ENCODE assay signal across 1 cellular context in genomic region chr4:105179539-105180401, GRCh38.
TF ChIP-seq lines count a peak whose summit lies in the region.

No MANE protein-coding gene starts in this region.

TF ChIP-seq in HepG2, 621 proteins besides CTCF, POLR2A, EP300 and RAD21 (continued from another document and continues in another):
- no peak for TF ChIP-seq GMEB2 (CRISPR knock-in tag; IDR thresholded peaks at IDR 0.05; ENCODE audit: low read depth)
- TF ChIP-seq RBFOX2 (IDR thresholded peaks at IDR 0.05; ENCODE audit: low read depth, low read length): no peak
- no peak for TF ChIP-seq HNRNPH1 (optimal IDR thresholded peaks at IDR 0.05; ENCODE audit: low read depth, low read length)
- TF ChIP-seq FOXO4 (CRISPR knock-in tag; conservative IDR thresholded peaks at IDR 0.05): no peak
- no peak for TF ChIP-seq HOXA7 (CRISPR knock-in tag; IDR thresholded peaks at IDR 0.05)
- no peak for TF ChIP-seq HDAC6 (IDR thresholded peaks at IDR 0.05; ENCODE audit: low read depth, low read length)
- TF ChIP-seq ZNF558 (CRISPR knock-in tag; IDR thresholded peaks at IDR 0.05; ENCODE audit: borderline replicate concordance): no peak
- TF ChIP-seq FOXK1 (CRISPR knock-in tag; IDR thresholded peaks at IDR 0.05; ENCODE audit: borderline replicate concordance, low read depth): no peak
- TF ChIP-seq TAF15 (IDR thresholded peaks at IDR 0.05; ENCODE audit: low read depth, low read length, poor library complexity, severe bottlenecking): no peak
- no peak for TF ChIP-seq MBNL3 (CRISPR knock-in tag; conservative IDR thresholded peaks at IDR 0.05)
- no peak for TF ChIP-seq MED8 (CRISPR knock-in tag; IDR thresholded peaks at IDR 0.05; ENCODE audit: insufficient replicate concordance)
- TF ChIP-seq ARID5B (CRISPR knock-in tag; IDR thresholded peaks at IDR 0.05): peak; percentile 26; the same call in 1 of the 2 replicates
- TF ChIP-seq ZFYVE20 (CRISPR knock-in tag; IDR thresholded peaks at IDR 0.05; ENCODE audit: borderline replicate concordance, low read depth): no peak
- no peak for TF ChIP-seq SMYD3 (CRISPR knock-in tag; IDR thresholded peaks at IDR 0.05)
- no peak for TF ChIP-seq HBP1 (CRISPR knock-in tag; IDR thresholded peaks at IDR 0.05; ENCODE audit: low read depth)
- TF ChIP-seq ATF5 (CRISPR knock-in tag; IDR thresholded peaks at IDR 0.05; ENCODE audit: low read depth): no peak
- TF ChIP-seq RFXANK (CRISPR knock-in tag; IDR thresholded peaks at IDR 0.05): no peak
- no peak for TF ChIP-seq ZNF335 (CRISPR knock-in tag; IDR thresholded peaks at IDR 0.05)
- TF ChIP-seq FOXP1 (IDR thresholded peaks at IDR 0.05): no peak
- TF ChIP-seq FOXP1 (CRISPR knock-in tag; IDR thresholded peaks at IDR 0.05): no peak
- no peak for TF ChIP-seq SETDB1 (CRISPR knock-in tag; IDR thresholded peaks at IDR 0.05; ENCODE audit: borderline replicate concordance)
- no peak for TF ChIP-seq SOX6 (IDR thresholded peaks at IDR 0.05)
- 0 out of 2 replicates have a peak, but pooled peaks have one; percentile 17 for TF ChIP-seq SOX6 (CRISPR knock-in tag; IDR thresholded peaks at IDR 0.05)
- TF ChIP-seq ZBTB21 (CRISPR knock-in tag; IDR thresholded peaks at IDR 0.05): peak; percentile 54; the same call in 1 of the 2 replicates
- TF ChIP-seq ZNF251 (CRISPR knock-in tag; IDR thresholded peaks at IDR 0.05): no peak
- TF ChIP-seq ZNF644 (CRISPR knock-in tag; IDR thresholded peaks at IDR 0.05; ENCODE audit: low read depth): 0 out of 2 replicates have a peak, but pooled peaks have one; percentile 51
- TF ChIP-seq ZNF24 (IDR thresholded peaks at IDR 0.05): no peak
- no peak for TF ChIP-seq ZNF546 (CRISPR knock-in tag; conservative IDR thresholded peaks at IDR 0.05)
- TF ChIP-seq BORCS8-MEF2B (CRISPR knock-in tag; IDR thresholded peaks at IDR 0.05): no peak
- no peak for TF ChIP-seq CERS6 (CRISPR knock-in tag; IDR thresholded peaks at IDR 0.05)
- TF ChIP-seq TFDP2 (CRISPR knock-in tag; IDR thresholded peaks at IDR 0.05): no peak
- TF ChIP-seq RARA (CRISPR knock-in tag; IDR thresholded peaks at IDR 0.05): peak; percentile 92
- TF ChIP-seq THAP8 (CRISPR knock-in tag; IDR thresholded peaks at IDR 0.05; ENCODE audit: borderline replicate concordance): no peak
- no peak for TF ChIP-seq KLF9 (CRISPR knock-in tag; IDR thresholded peaks at IDR 0.05; ENCODE audit: low read depth)
- TF ChIP-seq ZBTB46 (CRISPR knock-in tag; IDR thresholded peaks at IDR 0.05; ENCODE audit: borderline replicate concordance): no peak
- no peak for TF ChIP-seq IKZF1 (IDR thresholded peaks at IDR 0.05)
- no peak for TF ChIP-seq NFE2 (CRISPR knock-in tag; IDR thresholded peaks at IDR 0.05)
- TF ChIP-seq AHR (CRISPR knock-in tag; IDR thresholded peaks at IDR 0.05): no peak
- TF ChIP-seq FOXA1 (IDR thresholded peaks at IDR 0.05): no peak
- TF ChIP-seq FOXA1 (CRISPR knock-in tag; IDR thresholded peaks at IDR 0.05): no peak
- no peak for TF ChIP-seq MZF1 (CRISPR knock-in tag; IDR thresholded peaks at IDR 0.05; ENCODE audit: borderline replicate concordance)
- TF ChIP-seq ZNF280D (CRISPR knock-in tag; IDR thresholded peaks at IDR 0.05): no peak
- no peak for TF ChIP-seq ZNF432 (CRISPR knock-in tag; IDR thresholded peaks at IDR 0.05; ENCODE audit: borderline replicate concordance)
- no peak for TF ChIP-seq ZNF276 (CRISPR knock-in tag; IDR thresholded peaks at IDR 0.05; ENCODE audit: low read depth)
- peak; percentile 44 for TF ChIP-seq HNF4A (CRISPR knock-in tag; IDR thresholded peaks at IDR 0.05)
- no peak for TF ChIP-seq KDM6A (CRISPR knock-in tag; IDR thresholded peaks at IDR 0.05; ENCODE audit: low read depth)
- no peak for TF ChIP-seq JUN (CRISPR knock-in tag; IDR thresholded peaks at IDR 0.05)
- TF ChIP-seq TRIM24 (CRISPR knock-in tag; IDR thresholded peaks at IDR 0.05): no peak
- no peak for TF ChIP-seq U2AF1 (optimal IDR thresholded peaks at IDR 0.05; ENCODE audit: low read depth, low read length)
- TF ChIP-seq SOX5 (CRISPR knock-in tag; IDR thresholded peaks at IDR 0.05; ENCODE audit: borderline replicate concordance): no peak
- no peak for TF ChIP-seq ZNF660 (CRISPR knock-in tag; IDR thresholded peaks at IDR 0.05; ENCODE audit: borderline replicate concordance, low read depth)
